ENCODE assay signal across 12 cellular contexts in genomic region chr7:15581352-15581951, GRCh38. TPM values are rescaled to one million over a fixed set of nuclear protein-coding genes. Genes with fewer than 3 reads are reported as not detected.
"Had no signal": no experiment of that assay in that cellular context is flagged by ENCODE, and none has a peak within 500 bp of the region (broad histone marks: within the 10 kb centered on the region; RNA-seq: fewer than 3 reads in every experiment).

No MANE protein-coding gene starts in this region.

- H3K27me3 ChIP-seq: brain microvascular endothelial cell had no signal

- H3K36me3 ChIP-seq: brain microvascular endothelial cell had no signal

- ATAC-seq: activated CD4-positive, CD25-positive, alpha-beta regulatory T cell treated with anti-CD3 and anti-CD28 coated beads, Interleukin-2, amount 50 U/mL, for 24 hours; effector memory CD8-positive, alpha-beta T cell had no signal

- DNase-seq: activated effector memory CD4-positive, alpha-beta T cell treated with anti-CD3 and anti-CD28 coated beads, Interleukin-2, amount 50 U/mL, for 16 hours; activated T-cell treated with anti-CD3 and anti-CD28 coated beads, Interleukin-2, amount 50 U/mL, for 1 hour; amygdala; brain microvascular endothelial cell; effector memory CD8-positive, alpha-beta T cell; hypothalamus; retina; stimulated activated CD4-positive, alpha-beta T cell treated with anti-CD3 and anti-CD28 coated beads, Interleukin-4, amount 100 ng/mL, for 4 hours had no signal

- H3K4me1 ChIP-seq: parathyroid adenoma had no signal

- H3K9ac ChIP-seq: parathyroid adenoma had no signal

- H2AFZ ChIP-seq: parathyroid adenoma had no signal

- H3K79me2 ChIP-seq: parathyroid adenoma had no signal

- H3K4me3 ChIP-seq: skin epidermis had no signal

- H3K27ac ChIP-seq: brain microvascular endothelial cell, parathyroid adenoma had no signal

RNA-seq across cellular contexts. Expression of gene AGMO, which starts 19.6 kb away (rescaled TPM):
- total RNA-seq: epithelial cell of proximal tubule had no signal
